Comparison of ENCODE assay signal across 24 cellular contexts in the genomic region with DNA sequence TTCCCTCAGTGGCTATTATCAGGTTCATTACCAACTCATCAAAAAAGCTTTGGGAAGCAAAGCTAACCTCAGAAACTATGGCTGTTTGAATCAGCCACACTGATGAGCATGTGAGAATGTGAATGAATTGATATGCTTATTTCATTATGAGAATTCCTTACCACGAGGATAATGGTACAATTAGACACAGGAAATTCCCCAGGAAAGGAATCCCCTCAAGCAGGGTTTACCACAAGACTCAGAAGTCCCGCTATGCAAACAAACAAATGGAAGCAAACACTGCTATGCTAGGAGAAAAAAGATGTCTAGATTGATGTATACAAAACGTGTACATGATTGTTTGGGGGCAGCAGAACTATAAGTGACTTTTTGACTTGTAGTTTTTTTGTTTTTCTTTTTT.
DNase-seq lines count a peak whose midpoint lies in the region; TF ChIP-seq lines count a peak whose summit lies in the region.
"Had no signal": no experiment of that assay in that cellular context is flagged by ENCODE, and none has a peak within 500 bp of the region (broad histone marks: within the 10 kb centered on the region; RNA-seq: fewer than 3 reads in every experiment).

No MANE protein-coding gene starts in this region.

- H3K36me3 ChIP-seq in HAP-1 (replicated peaks) = no peaks in the 10 kb centered on the region
- H3K36me3 ChIP-seq in Karpas-422 (ENCODE audit: insufficient read depth, low read length) = no peaks in the 10 kb centered on the region
- H3K36me3 ChIP-seq: cardiac muscle cell, MG63, right atrium auricular region had no signal

- peaks cover 4% of the 10 kb centered on the region for H3K9me3 Mint-ChIP-seq in activated CD4-positive, alpha-beta memory T cell treated with anti-CD3 and anti-CD28 coated beads for 36 hours
- H3K9me3 Mint-ChIP-seq: activated CD4-positive, alpha-beta T cell treated with anti-CD3 and anti-CD28 coated beads, Interleukin-2, amount 10 ng/mL, durations not matched to agents 7 days and 5 days; activated T-helper 2 cell treated with anti-CD3 and anti-CD28 coated beads, Interferon-gamma antibody, Interleukin-2, Interleukin-4, amounts not matched to agents 10 μg/mL and 5 μg/mL and 100 μg/mL, durations not matched to agents 14 hours and 24 hours and 36 hours; dendritic cell treated with granulocyte-macrophage colony-stimulating factor and Interleukin-4, amounts not matched to agents 40 ng/mL and 50 ng/mL, for 4 days had no signal

- H3K9me3 ChIP-seq in AG04450 (ENCODE audit: control insufficient read depth, insufficient read depth, low read length) (no peaks in the 10 kb centered on the region), HAP-1 (no peaks in the 10 kb centered on the region), Karpas-422 (ENCODE audit: low read length) (no peaks in the 10 kb centered on the region)
- H3K9me3 ChIP-seq: MG63 had no signal

- H3K27ac Mint-ChIP-seq in activated CD4-positive, alpha-beta memory T cell treated with anti-CD3 and anti-CD28 coated beads for 36 hours = no peak overlapping the region
- H3K27ac Mint-ChIP-seq: activated CD4-positive, alpha-beta T cell treated with anti-CD3 and anti-CD28 coated beads, Interleukin-2, amount 10 ng/mL, durations not matched to agents 7 days and 5 days; activated T-helper 2 cell treated with anti-CD3 and anti-CD28 coated beads, Interferon-gamma antibody, Interleukin-2, Interleukin-4, amounts not matched to agents 10 μg/mL and 5 μg/mL and 100 μg/mL, durations not matched to agents 14 hours and 24 hours and 36 hours; dendritic cell treated with granulocyte-macrophage colony-stimulating factor and Interleukin-4, amounts not matched to agents 40 ng/mL and 50 ng/mL, for 4 days; naive thymus-derived CD4-positive, alpha-beta T cell; T-cell had no signal

- H3K27me3 ChIP-seq in AG04450 (ENCODE audit: control insufficient read depth, insufficient read depth, low read length) (no peaks in the 10 kb centered on the region), HAP-1 (ENCODE audit: low read depth) (peaks cover 9% of the 10 kb centered on the region), Karpas-422 (ENCODE audit: low read length) (no peaks in the 10 kb centered on the region)
- H3K27me3 ChIP-seq: cardiac muscle cell, MG63, right atrium auricular region had no signal

- intact Hi-C loops in activated CD4-positive, alpha-beta memory T cell treated with anti-CD3 and anti-CD28 coated beads for 36 hours (cut with micrococcal nuclease) = no loop called here

- no peak overlapping the region for H2AFZ ChIP-seq in Karpas-422 (ENCODE audit: low read length)

- DNase-seq in AG04450 (ENCODE audit: low read depth, low spot score) = peak; percentile 7
- peak; percentile 8 to 11 for DNase-seq in HAP-1 (ENCODE audit: low spot score in 2 of 2)
- peak; percentile 68 for DNase-seq in SW480 (ENCODE audit: low spot score)
- DNase-seq in iPS DF 19.7 (ENCODE audit: low read depth, low spot score) = peak; percentile 35
- no peak for DNase-seq in Karpas-422
- no peak for DNase-seq in activated CD4-positive, alpha-beta memory T cell treated with anti-CD3 and anti-CD28 coated beads for 36 hours
- DNase-seq in DMS53 treated with DMSO at 0.1 percent for 48 hours (lab: John Stamatoyannopoulos, UW; ENCODE audit: unreplicated experiment) = no peak
- no peak for DNase-seq in NCI-H446 treated with DMSO at 0.1 percent for 48 hours (lab: John Stamatoyannopoulos, UW)
- DNase-seq: ACHN; activated CD4-positive, alpha-beta T cell treated with anti-CD3 and anti-CD28 coated beads, Interleukin-2, amount 10 ng/mL, durations not matched to agents 7 days and 5 days; activated CD8-positive, alpha-beta memory T cell treated with anti-CD3 and anti-CD28 coated beads, Interleukin-2, amount 50 U/mL, for 4 hours; H9; hippocampal formation; naive thymus-derived CD4-positive, alpha-beta T cell; NCI-H1436; NCI-H2171; NCI-H526 treated with DMSO at 0.1 percent for 48 hours; T-cell had no signal

- no peaks in the 10 kb centered on the region for H3K4me1 Mint-ChIP-seq in activated CD4-positive, alpha-beta memory T cell treated with anti-CD3 and anti-CD28 coated beads for 36 hours (ENCODE audit: low read depth)
- H3K4me1 Mint-ChIP-seq: activated CD4-positive, alpha-beta T cell treated with anti-CD3 and anti-CD28 coated beads, Interleukin-2, amount 10 ng/mL, durations not matched to agents 7 days and 5 days; naive thymus-derived CD4-positive, alpha-beta T cell; T-cell had no signal

- H3K27me3 Mint-ChIP-seq in activated CD4-positive, alpha-beta memory T cell treated with anti-CD3 and anti-CD28 coated beads for 36 hours = peaks cover 4% of the 10 kb centered on the region
- H3K27me3 Mint-ChIP-seq: activated CD4-positive, alpha-beta T cell treated with anti-CD3 and anti-CD28 coated beads, Interleukin-2, amount 10 ng/mL, durations not matched to agents 7 days and 5 days; dendritic cell treated with granulocyte-macrophage colony-stimulating factor and Interleukin-4, amounts not matched to agents 40 ng/mL and 50 ng/mL, for 4 days had no signal

- no peak overlapping the region for H3K4me2 ChIP-seq in Karpas-422 (ENCODE audit: low read depth, low read length, poor library complexity, severe bottlenecking)

- no peaks in the 10 kb centered on the region for H4K20me1 ChIP-seq in Karpas-422 (ENCODE audit: insufficient read depth, low read depth, low read length)

- H3K4me3 ChIP-seq in AG04450 (ENCODE audit: low read depth, low read length) = no peak overlapping the region
- H3K4me3 ChIP-seq in HAP-1 = no peak overlapping the region
- H3K4me3 ChIP-seq in Karpas-422 (ENCODE audit: low read length) = no peak overlapping the region
- H3K4me3 ChIP-seq: cardiac muscle cell, MG63, right atrium auricular region had no signal

- no peak overlapping the region for H3K9ac ChIP-seq in Karpas-422 (ENCODE audit: low read length)

- H3K9me2 ChIP-seq in Karpas-422 (replicated peaks; ENCODE audit: insufficient read depth, low read length) = no peaks in the 10 kb centered on the region

- H3K79me2 ChIP-seq in Karpas-422 (ENCODE audit: low read length) = no peaks in the 10 kb centered on the region

- CTCF ChIA-PET in AG04450 (lab: Charles Lee) = no interaction called here
- CTCF ChIA-PET in activated CD4-positive, alpha-beta memory T cell treated with anti-CD3 and anti-CD28 coated beads for 36 hours (lab: Charles Lee) = no interaction called here

- no peaks in the 10 kb centered on the region for H3K36me3 Mint-ChIP-seq in activated CD4-positive, alpha-beta memory T cell treated with anti-CD3 and anti-CD28 coated beads for 36 hours
- H3K36me3 Mint-ChIP-seq: naive thymus-derived CD4-positive, alpha-beta T cell; T-cell had no signal

- H3K4me3 Mint-ChIP-seq in activated CD4-positive, alpha-beta memory T cell treated with anti-CD3 and anti-CD28 coated beads for 36 hours = no peak overlapping the region
- H3K4me3 Mint-ChIP-seq: activated CD4-positive, alpha-beta T cell treated with anti-CD3 and anti-CD28 coated beads, Interleukin-2, amount 10 ng/mL, durations not matched to agents 7 days and 5 days; dendritic cell treated with granulocyte-macrophage colony-stimulating factor and Interleukin-4, amounts not matched to agents 40 ng/mL and 50 ng/mL, for 4 days; H9; naive thymus-derived CD4-positive, alpha-beta T cell; T-cell had no signal

- peaks cover 3% of the 10 kb centered on the region; the same call in 1 of the 2 replicates for H3K4me1 ChIP-seq in HAP-1
- no peaks in the 10 kb centered on the region for H3K4me1 ChIP-seq in Karpas-422 (ENCODE audit: low read length)
- H3K4me1 ChIP-seq: right atrium auricular region had no signal

- no peak overlapping the region for H3K27ac ChIP-seq in AG04450 (ENCODE audit: low read depth, low read length)
- H3K27ac ChIP-seq in Karpas-422 (ENCODE audit: low read length) = no peak overlapping the region
- H3K27ac ChIP-seq: C4-2B, cardiac muscle cell, right atrium auricular region had no signal

- TF ChIP-seq CTCF in AG04450 (IDR thresholded peaks at IDR 0.05; ENCODE audit: low read depth, low read length) = no peak

- POLR2A ChIA-PET in AG04450 (lab: Yijun Ruan, JAX) = no interaction called here
- POLR2A ChIA-PET in activated CD4-positive, alpha-beta memory T cell treated with anti-CD3 and anti-CD28 coated beads for 36 hours (lab: Charles Lee) = no interaction called here

- in situ Hi-C loops in HAP-1 (cut with MboI; ENCODE audit: low sequenced_read_pairs) = no loop called here

Comparison
In these comparisons a context has a peak if more than half of its experiments do, and no peak if none do; other contexts are left out.
1. DNase-seq: peak in AG04450 (single experiment), HAP-1 (2 of 2), SW480 (single experiment) and iPS DF 19.7 (single experiment); none in Karpas-422 (single experiment), activated CD4-positive, alpha-beta memory T cell treated with anti-CD3 and anti-CD28 coated beads for 36 hours (single experiment), DMS53 treated with DMSO at 0.1 percent for 48 hours (single experiment) and NCI-H446 treated with DMSO at 0.1 percent for 48 hours (single experiment).